In the genomic region with DNA sequence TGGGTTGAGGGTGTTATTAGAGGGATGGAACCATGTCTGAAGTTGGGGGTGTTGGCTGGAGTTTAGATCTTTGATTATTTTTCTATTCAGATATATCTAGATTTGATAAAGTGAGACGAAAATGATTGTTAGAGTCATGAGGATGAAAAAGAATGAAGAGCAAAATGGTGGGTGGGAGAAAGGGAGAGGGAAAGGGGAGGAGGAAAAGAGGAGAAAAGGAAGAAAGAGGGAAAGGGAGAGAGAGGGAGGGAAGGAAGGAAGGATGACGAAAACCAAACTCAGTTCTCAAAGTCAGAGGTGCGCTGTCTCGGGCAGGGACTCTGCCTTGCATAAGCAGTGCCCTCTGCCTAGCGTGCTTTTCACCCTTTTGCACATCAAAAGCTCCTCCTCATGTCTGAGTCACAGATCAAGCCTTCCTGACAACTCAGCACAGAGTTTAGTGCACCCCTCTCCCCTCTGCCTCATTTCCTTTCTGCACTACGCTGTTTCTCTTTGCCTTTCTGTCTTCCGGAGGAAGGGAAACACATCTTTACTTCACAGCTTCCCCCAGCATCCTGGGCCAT, we compare ENCODE assay signal across 10 cellular contexts.
DNase-seq lines count a peak whose midpoint lies in the region; ATAC-seq and TF ChIP-seq lines count a peak whose summit lies in the region.
"Had no signal": no experiment of that assay in that cellular context is flagged by ENCODE, and none has a peak within 500 bp of the region (broad histone marks: within the 10 kb centered on the region; RNA-seq: fewer than 3 reads in every experiment).

No MANE protein-coding gene starts in this region.

- DNase-seq in Jurkat, Clone E6-1 (ENCODE audit: low read depth, low spot score), result peak; percentile 85
- DNase-seq in activated CD4-positive, alpha-beta T cell treated with anti-CD3 and anti-CD28 coated beads for 4 hours, result peak; percentile 38 to 54
- peak; percentile 5 for DNase-seq in central memory CD4-positive, alpha-beta T cell
- peak; percentile 16 to 23 for DNase-seq in stimulated activated CD4-positive, alpha-beta T cell treated with anti-CD3 and anti-CD28 coated beads, Interleukin-4, amount 100 ng/mL, for 48 hours (ENCODE audit: low read depth in 2 of 2)
- DNase-seq in NCI-H2171 (lab: John Stamatoyannopoulos, UW) (no peak), omental fat pad (ENCODE audit: low spot score) (no peak), COLO668 (lab: John Stamatoyannopoulos, UW; ENCODE audit: unreplicated experiment) (no peak)
- DNase-seq: DMS79, NCI-H2029 had no signal

- TF ChIP-seq CTCF in omental fat pad (IDR thresholded peaks at IDR 0.05), result no peak

- ATAC-seq in omental fat pad (ENCODE audit: low FRiP score), result no peak
- ATAC-seq: stimulated activated memory B cell treated with anti-CD40 and anti-IgM and Interleukin-4, amounts not matched to agents 10 μg/mL and 1 μg/mL and 100 μg/mL, for 72 hours had no signal

- H3K4me3 ChIP-seq in Jurkat, Clone E6-1 (ENCODE audit: low read length), result peak overlapping the region; percentile 25

Comparison
In these comparisons a context has a peak if more than half of its experiments do, and no peak if none do; other contexts are left out.
1. DNase-seq: peak in Jurkat, Clone E6-1 (single experiment), activated CD4-positive, alpha-beta T cell treated with anti-CD3 and anti-CD28 coated beads for 4 hours (2 of 2), central memory CD4-positive, alpha-beta T cell (single experiment) and stimulated activated CD4-positive, alpha-beta T cell treated with anti-CD3 and anti-CD28 coated beads, Interleukin-4, amount 100 ng/mL, for 48 hours (2 of 2); none in NCI-H2171 (single experiment), omental fat pad (single experiment) and COLO668 (single experiment).